Comparison of ENCODE assay signal across 18 cellular contexts in the genomic region with DNA sequence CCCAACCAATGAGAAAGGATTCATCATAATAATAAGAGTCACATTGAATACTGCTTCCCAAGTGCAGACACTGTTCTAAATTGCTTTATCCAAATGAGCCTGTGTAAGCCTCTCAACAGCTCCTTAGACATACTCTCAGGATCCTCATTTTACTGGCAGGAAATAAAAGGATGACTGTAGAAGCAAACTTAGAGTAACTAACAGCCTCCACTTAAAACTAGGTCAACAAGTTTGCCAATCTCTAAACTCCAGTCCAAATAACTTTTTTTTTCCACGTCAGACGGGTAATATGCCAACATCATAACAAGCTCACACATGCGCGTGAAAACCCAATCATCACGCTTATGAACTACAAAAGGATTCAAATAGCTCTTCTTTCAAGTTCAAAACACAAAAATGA. TPM values are rescaled to one million over a fixed set of nuclear protein-coding genes. Genes with fewer than 3 reads are reported as not detected.
A peak's percentile ranks its signal among the peaks of the same experiment; 100 is the strongest.
DNase-seq lines count a peak whose midpoint lies in the region; ATAC-seq and TF ChIP-seq lines count a peak whose summit lies in the region.
"Had no signal": no experiment of that assay in that cellular context is flagged by ENCODE, and none has a peak within 500 bp of the region (broad histone marks: within the 10 kb centered on the region; RNA-seq: fewer than 3 reads in every experiment).

No MANE protein-coding gene starts in this region.

- H3K9me3 Mint-ChIP-seq in immature natural killer cell, result no peaks in the 10 kb centered on the region

- H3K27me3 ChIP-seq in left lung, result peaks cover 0 to 14% of the 10 kb centered on the region in 2 donors
- no peaks in the 10 kb centered on the region for H3K27me3 ChIP-seq in thyroid gland
- H3K27me3 ChIP-seq in colonic mucosa, result no peaks in the 10 kb centered on the region

- peak; percentile 79 for ATAC-seq in left lung
- ATAC-seq in GM21381 (IDR thresholded peaks at IDR 0.05; ENCODE audit: unreplicated experiment), result no peak
- ATAC-seq: Panc1 had no signal

- peaks cover 2 to 6% of the 10 kb centered on the region in 2 donors for H3K4me1 Mint-ChIP-seq in immature natural killer cell

- H3K4me3 Mint-ChIP-seq in immature natural killer cell, result no peak overlapping the region

- peak; percentile 18 for DNase-seq in M059J (ENCODE audit: low read depth)
- DNase-seq in epithelial cell of esophagus (ENCODE audit: low read depth), result peak; percentile 71
- no peak for DNase-seq in left lung
- DNase-seq in thyroid gland, result no peak
- no peak for DNase-seq in immature natural killer cell
- DNase-seq in colonic mucosa, result no peak
- DNase-seq: activated CD4-positive, alpha-beta T cell treated with anti-CD3 and anti-CD28 coated beads for 4 hours; activated CD8-positive, alpha-beta memory T cell treated with anti-CD3 and anti-CD28 coated beads, Interleukin-2, amount 50 U/mL, for 4 hours; activated gamma-delta T cell treated with Interleukin-2 at 50 U/mL for 16 hours; Calu3; KG1; NCI-H1436; NCI-H2227 treated with DMSO at 0.1 percent for 48 hours; SK-N-SH; small intestine; stimulated activated CD4-positive, alpha-beta T cell treated with anti-CD3 and anti-CD28 coated beads, Interleukin-4, amount 100 ng/mL, for 4 hours had no signal

- H3K4me1 ChIP-seq in left lung (no peaks in the 10 kb centered on the region), thyroid gland (peaks cover 4 to 10% of the 10 kb centered on the region in 2 donors), colonic mucosa (no peaks in the 10 kb centered on the region)

- H3K9me3 ChIP-seq in left lung (no peaks in the 10 kb centered on the region), thyroid gland (no peaks in the 10 kb centered on the region), colonic mucosa (no peaks in the 10 kb centered on the region)
- H3K9me3 ChIP-seq: SK-N-SH had no signal

- H3K36me3 ChIP-seq in left lung (no peaks in the 10 kb centered on the region), thyroid gland (no peaks in the 10 kb centered on the region), colonic mucosa (no peaks in the 10 kb centered on the region)

- H3K27ac ChIP-seq in left lung (no peak overlapping the region), thyroid gland (peak overlapping the region in 2 of 3 donors; percentile 30 to 57), colonic mucosa (no peak overlapping the region)

- H3K4me3 ChIP-seq in epithelial cell of esophagus (ENCODE audit: low read length) (no peak overlapping the region), left lung (no peak overlapping the region), thyroid gland (replicated peaks in 1 of 3) (no peak overlapping the region), colonic mucosa (no peak overlapping the region)

- WGBS in thyroid gland, 2 donors, result 19 to 37% methylated on average over 5 of the region's 5 CpGs

- no peak overlapping the region for H3K9ac ChIP-seq in colonic mucosa (ENCODE audit: low read depth in 2 of 2, low read length in 2 of 2)
- H3K9ac ChIP-seq: SK-N-SH had no signal

- no peak for TF ChIP-seq POLR2A in thyroid gland (IDR thresholded peaks at IDR 0.05)

- H3K36me3 Mint-ChIP-seq in immature natural killer cell, result peaks cover 0 to 2% (median 0%) of the 10 kb centered on the region in 3 donors

- no peak for TF ChIP-seq CTCF in epithelial cell of esophagus (IDR thresholded peaks at IDR 0.05; ENCODE audit: insufficient read depth, low read depth, low read length, missing control alignments)
- no peak for TF ChIP-seq CTCF in left lung (IDR thresholded peaks at IDR 0.05)
- TF ChIP-seq CTCF in thyroid gland (IDR thresholded peaks at IDR 0.05), result no peak
- no peak for TF ChIP-seq CTCF in colonic mucosa (IDR thresholded peaks at IDR 0.05)

- H3K27me3 Mint-ChIP-seq in immature natural killer cell (ENCODE audit: low read depth in 3 of 3), result peaks cover 10 to 23% (median 10%) of the 10 kb centered on the region in 3 donors

- intact Hi-C loops in left lung (cut with DNase I) (loop anchor here in 1 of 2 donors (10.0 kb wide), 1 partner anchor 394 kb away; no protein-coding TSS in a partner anchor), thyroid gland (cut with DNase I) (no loop called here), colonic mucosa (cut with DNase I) (no loop called here)

- H3K27ac Mint-ChIP-seq in immature natural killer cell, result no peak overlapping the region

RNA-seq across cellular contexts. Expression of gene DPF3, which starts 15.3 kb away (rescaled TPM):
- 5.4 and 8.3 TPM in 2 replicates for total RNA-seq in M059J (2014; rRNA removed; shearing (Covaris generic))
- total RNA-seq in left lung (1 to 10 TPM; 1.4 to 1.7 TPM), thyroid gland (1 to 10 TPM in 2 of 4 donors, under 1 TPM in 2; 0.27 to 3.3 (median 1.3) TPM), colonic mucosa (10 to 100 TPM in 1 of 2 donors, 1 to 10 TPM in 1; 6.7 to 14.0 TPM)
- 1 to 10 TPM in 2 of 3 donors, not detected in 1; 1.5 to 1.8 TPM for polyA plus RNA-seq in immature natural killer cell

RNA-seq across cellular contexts. Expression of gene DCAF4, which starts 17.1 kb away (rescaled TPM):
- total RNA-seq in M059J (2014; rRNA removed; shearing (Covaris generic)), result 24.5 and 42.4 TPM in 2 replicates
- total RNA-seq in left lung (10 to 100 TPM; 11.8 to 12.3 TPM), thyroid gland (10 to 100 TPM; 29.0 to 45.0 (median 36.7) TPM), colonic mucosa (10 to 100 TPM in 1 of 2 donors, 1 to 10 TPM in 1; 8.3 to 11.3 TPM)
- 1 to 10 TPM in 2 of 3 donors, under 1 TPM in 1; 0.44 to 8.7 (median 4.5) TPM for polyA plus RNA-seq in immature natural killer cell

Comparison
In these comparisons a context has a peak if more than half of its experiments do, and no peak if none do; other contexts are left out.
1. DNase-seq: peak in M059J (single experiment) and epithelial cell of esophagus (single experiment); none in left lung (0 of 2), thyroid gland (0 of 2), immature natural killer cell (0 of 3) and colonic mucosa (single experiment).
2. H3K27ac ChIP-seq: peak in thyroid gland (2 of 3); none in left lung (0 of 2) and colonic mucosa (single experiment).